In genomic region chr1:88284666-88285366, GRCh38 we compare ENCODE assay signal across 16 cellular contexts.
A peak's percentile ranks its signal among the peaks of the same experiment; 100 is the strongest.
DNase-seq lines count a peak whose midpoint lies in the region; ATAC-seq, FAIRE-seq and TF ChIP-seq lines count a peak whose summit lies in the region.
"Had no signal": no experiment of that assay in that cellular context is flagged by ENCODE, and none has a peak within 500 bp of the region (broad histone marks: within the 10 kb centered on the region; RNA-seq: fewer than 3 reads in every experiment).

No MANE protein-coding gene starts in this region.

- FAIRE-seq in urothelium cell line (lab: Jason Lieb, UNC): no peak
- FAIRE-seq: G401.6, GM19239 had no signal

- no peaks in the 10 kb centered on the region for H3K9me3 ChIP-seq in endodermal cell (ENCODE audit: control insufficient read depth, low read length)
- H3K9me3 ChIP-seq in right lobe of liver: no peaks in the 10 kb centered on the region

- TF ChIP-seq POLR2A in right lobe of liver (IDR thresholded peaks at IDR 0.05): no peak

- H3K27ac ChIP-seq in endodermal cell (ENCODE audit: low read depth, low read length) (no peak overlapping the region), right lobe of liver (peak overlapping the region in 2 of 3 donors; percentile 28 to 48)
- H3K27ac ChIP-seq: GM23248 had no signal

- peak; percentile 2 for DNase-seq in HuH-7 (ENCODE audit: low spot score)
- no peak for DNase-seq in endodermal cell
- no peak for DNase-seq in right lobe of liver
- DNase-seq in cardiac septum (ENCODE audit: low spot score): no peak
- DNase-seq in urothelium cell line (ENCODE audit: low spot score): no peak
- DNase-seq in T-helper 1 cell: no peak
- DNase-seq: C1 segment of cervical spinal cord; CD4-positive, alpha-beta memory T cell; COR-L47; DMS153; DND-41; H9 had no signal

- H3K4me3 Mint-ChIP-seq in endodermal cell: no peak overlapping the region
- H3K4me3 Mint-ChIP-seq: CD4-positive, alpha-beta memory T cell; H9 had no signal

- no peak overlapping the region for H3K9ac ChIP-seq in endodermal cell (ENCODE audit: extremely low read depth, low read length, poor library complexity, severe bottlenecking)
- H3K9ac ChIP-seq: GM23248 had no signal

- peak; percentile 89 to 97 (median 94) for ATAC-seq in right lobe of liver
- ATAC-seq: HCT116 had no signal

- H3K4me1 ChIP-seq in endodermal cell (ENCODE audit: control insufficient read depth, insufficient read depth, low read length) (peaks cover 5% of the 10 kb centered on the region), right lobe of liver (peaks cover 0 to 26% (median 10%) of the 10 kb centered on the region in 4 donors)

- H3K27ac Mint-ChIP-seq in endodermal cell: no peak overlapping the region
- H3K27ac Mint-ChIP-seq: CD4-positive, alpha-beta memory T cell; H9 had no signal

- H3K27me3 Mint-ChIP-seq in endodermal cell (ENCODE audit: insufficient read depth): no peaks in the 10 kb centered on the region

- 91 to 100% methylated on average over 2 to 4 of the region's 4 CpGs for WGBS in endodermal cell (ENCODE audit: insufficient coverage in 1 of 2, insufficient read length in 1 of 2), 2 experiments
- WGBS in right lobe of liver (ENCODE audit: insufficient coverage, low coverage, low lambda C conversion rate, missing lambda C conversion rate): 22% methylated on average over 4 of the region's 4 CpGs

- H3K36me3 Mint-ChIP-seq in endodermal cell (ENCODE audit: low read depth): no peaks in the 10 kb centered on the region
- H3K36me3 Mint-ChIP-seq: CD4-positive, alpha-beta memory T cell had no signal

- peaks cover 4% of the 10 kb centered on the region for H3K4me1 Mint-ChIP-seq in endodermal cell
- H3K4me1 Mint-ChIP-seq: CD4-positive, alpha-beta memory T cell; H9 had no signal

- TF ChIP-seq CTCF in endodermal cell (conservative IDR thresholded peaks at IDR 0.05) (no peak), right lobe of liver (IDR thresholded peaks at IDR 0.05) (peak in 1 of 4 donors; percentile 37)

- H3K9me3 Mint-ChIP-seq in endodermal cell: no peaks in the 10 kb centered on the region

- H3K4me3 ChIP-seq in endodermal cell (ENCODE audit: low read length) (peak overlapping the region; percentile 32), right lobe of liver (no peak overlapping the region)
- H3K4me3 ChIP-seq: GM23248 had no signal

- no peaks in the 10 kb centered on the region for H3K36me3 ChIP-seq in endodermal cell (ENCODE audit: control insufficient read depth, insufficient read depth, low read length)
- no peaks in the 10 kb centered on the region for H3K36me3 ChIP-seq in right lobe of liver

- no peaks in the 10 kb centered on the region for H3K27me3 ChIP-seq in endodermal cell (ENCODE audit: control insufficient read depth, insufficient read depth, low read length, poor library complexity, severe bottlenecking)
- no peaks in the 10 kb centered on the region for H3K27me3 ChIP-seq in right lobe of liver

- intact Hi-C loops in right lobe of liver (cut with DNase I): no loop called here
- intact Hi-C loops in cardiac septum (cut with DNase I): no loop called here
